ENCODE assay signal across 9 cellular contexts in the genomic region with DNA sequence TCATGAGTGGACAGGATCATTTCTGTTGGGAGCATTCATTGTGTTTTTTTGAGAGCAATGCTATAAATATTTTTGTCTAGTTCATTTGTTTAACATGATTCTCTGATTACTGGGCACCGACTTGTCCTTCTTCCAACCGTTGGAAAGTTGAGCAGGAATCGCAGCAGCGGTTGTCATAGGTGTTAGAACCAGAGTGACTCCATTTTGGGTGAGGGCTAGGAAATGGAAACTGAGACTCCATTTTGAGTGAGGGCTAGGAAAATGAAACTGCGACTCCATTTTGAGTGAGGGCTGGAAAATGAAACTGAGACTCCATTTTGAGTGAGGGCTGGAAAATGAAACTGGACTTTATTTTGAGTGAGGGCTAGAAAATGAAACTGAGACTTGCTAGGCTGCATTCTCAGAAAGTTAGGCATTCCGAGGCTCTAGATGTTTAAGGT.
DNase-seq lines count a peak whose midpoint lies in the region; ATAC-seq, FAIRE-seq and TF ChIP-seq lines count a peak whose summit lies in the region.
"Had no signal": no experiment of that assay in that cellular context is flagged by ENCODE, and none has a peak within 500 bp of the region (broad histone marks: within the 10 kb centered on the region; RNA-seq: fewer than 3 reads in every experiment).

No MANE protein-coding gene starts in this region.

- no peak overlapping the region for H3K27ac Mint-ChIP-seq in neural progenitor cell

- TF ChIP-seq EP300 in HepG2 (IDR thresholded peaks at IDR 0.05; ENCODE audit: low read depth in 2 of 2, low read length in 2 of 2) (no peak), HepG2 (CRISPR knock-in tag; IDR thresholded peaks at IDR 0.05; ENCODE audit: borderline replicate concordance) (no peak)

- CTCF ChIA-PET in HepG2 (lab: Yijun Ruan, JAX; ENCODE audit: low intra/inter-chr PET ratio, low total read pairs), result no interaction called here

- H3K27ac ChIP-seq in HepG2 (ENCODE audit: extremely low read length, insufficient read depth, low read length), result no peak overlapping the region
- no peak overlapping the region for H3K27ac ChIP-seq in neural progenitor cell

- TF ChIP-seq RAD21 in HepG2 (CRISPR knock-in tag; IDR thresholded peaks at IDR 0.05), result no peak

- ATAC-seq in GM18867 (IDR thresholded peaks at IDR 0.05; ENCODE audit: unreplicated experiment) (peak; percentile 96), HG02938 (IDR thresholded peaks at IDR 0.05; ENCODE audit: unreplicated experiment) (peak; percentile 97), HepG2 (no peak)

- H3K4me1 ChIP-seq in HepG2 (ENCODE audit: insufficient read depth, low read length) (no peaks in the 10 kb centered on the region), neural progenitor cell (peaks cover 2% of the 10 kb centered on the region)

- H3F3A ChIP-seq in neural progenitor cell (ENCODE audit: low read depth), result no peaks in the 10 kb centered on the region

- H3K9me3 ChIP-seq in HepG2 (ENCODE audit: low read length) (no peaks in the 10 kb centered on the region), neural progenitor cell (ENCODE audit: low read depth) (no peaks in the 10 kb centered on the region)

- H3K79me2 ChIP-seq in HepG2 (ENCODE audit: insufficient read depth, low read length), result no peaks in the 10 kb centered on the region
- no peaks in the 10 kb centered on the region for H3K79me2 ChIP-seq in neural progenitor cell (ENCODE audit: low read depth)

- POLR2A ChIA-PET in HepG2 (lab: Yijun Ruan, JAX), result no interaction called here

- H3K4me3 ChIP-seq in HepG2 (replicated peaks in 1 of 3; ENCODE audit: insufficient read depth in 1 of 3, low read depth in 2 of 3, low read length in 3 of 3) (no peak overlapping the region), neural progenitor cell (no peak overlapping the region)
- H3K4me3 ChIP-seq: cardiac muscle cell had no signal

- intact Hi-C loops in HepG2 (cut with micrococcal nuclease; ENCODE audit: unreplicated experiment), result no loop called here

- H3K4me1 Mint-ChIP-seq in neural progenitor cell, result no peaks in the 10 kb centered on the region

- H3K4me2 ChIP-seq in HepG2 (ENCODE audit: low read depth, low read length), result no peak overlapping the region; the same call in 1 of the 2 replicates
- no peak overlapping the region for H3K4me2 ChIP-seq in neural progenitor cell

- no peaks in the 10 kb centered on the region for H3K9me3 Mint-ChIP-seq in neural progenitor cell

- DNase-seq in RPMI7951 (ENCODE audit: low read depth), result peak; percentile 60
- peak; percentile 24 for DNase-seq in HepG2 (ENCODE audit: low spot score)
- DNase-seq in NCI-H2107 treated with DMSO at 0.1 percent for 48 hours (lab: John Stamatoyannopoulos, UW; ENCODE audit: unreplicated experiment), result no peak
- DNase-seq in neural progenitor cell (ENCODE audit: low spot score), result no peak
- DNase-seq in NCI-H2171 treated with DMSO at 0.1 percent for 48 hours (lab: John Stamatoyannopoulos, UW), result no peak

- H2AFZ ChIP-seq in HepG2 (ENCODE audit: low read length), result no peak overlapping the region
- H2AFZ ChIP-seq in neural progenitor cell (replicated peaks), result no peak overlapping the region

- H3K27me3 ChIP-seq in HepG2 (ENCODE audit: control insufficient read depth in 1 of 2, insufficient read depth in 2 of 2, low read length in 2 of 2) (no peaks in the 10 kb centered on the region), neural progenitor cell (no peaks in the 10 kb centered on the region)
- H3K27me3 ChIP-seq: cardiac muscle cell had no signal

- no peak overlapping the region for H3K4me3 Mint-ChIP-seq in neural progenitor cell

- TF ChIP-seq CTCF in HepG2 (CRISPR knock-in tag; IDR thresholded peaks at IDR 0.05) (no peak), neural progenitor cell (IDR thresholded peaks at IDR 0.05) (no peak)

- no TSS peak for BruUV-seq in HepG2 (replicated peaks; lab: Mats Ljungman, UMichigan)

- H3K36me3 ChIP-seq in HepG2 (replicated peaks in 1 of 2; ENCODE audit: control insufficient read depth in 1 of 2, insufficient read depth in 2 of 2, low read length in 2 of 2) (no peaks in the 10 kb centered on the region), neural progenitor cell (no peaks in the 10 kb centered on the region)
- H3K36me3 ChIP-seq: cardiac muscle cell had no signal

- 27% methylated on average over 6 of the region's 6 CpGs for WGBS in HepG2 (ENCODE audit: low lambda C conversion rate)

- no peaks in the 10 kb centered on the region for H3K36me3 Mint-ChIP-seq in neural progenitor cell

- H3K9ac ChIP-seq in HepG2 (ENCODE audit: insufficient read depth, low read depth, low read length) (no peak overlapping the region), neural progenitor cell (no peak overlapping the region)

- in situ Hi-C loops in HepG2 (cut with HindIII; ENCODE audit: extremely low pct_ligation_motif_present, low pct_unique_long_range_greater_than_20kb), result no loop called here

- peak; percentile 71 for FAIRE-seq in A204.1 (lab: Jason Lieb, UNC)
- no peak for FAIRE-seq in HepG2 (lab: Jason Lieb, UNC)

- H4K20me1 ChIP-seq in HepG2 (ENCODE audit: insufficient read depth, low read length) (no peaks in the 10 kb centered on the region), neural progenitor cell (ENCODE audit: low read depth) (no peaks in the 10 kb centered on the region)

- no peak for TF ChIP-seq POLR2A in HepG2 (IDR thresholded peaks at IDR 0.05; ENCODE audit: insufficient read depth in 1 of 2, low read depth in 2 of 2, low read length in 2 of 2)

- peaks cover 4% of the 10 kb centered on the region for H3K27me3 Mint-ChIP-seq in neural progenitor cell (ENCODE audit: insufficient read depth, low read depth)

TF ChIP-seq in HepG2, 621 proteins besides CTCF, POLR2A, EP300 and RAD21:
- no peak for TF ChIP-seq PHF21A (CRISPR knock-in tag; IDR thresholded peaks at IDR 0.05)
- TF ChIP-seq KAT8 (CRISPR knock-in tag; IDR thresholded peaks at IDR 0.05), result peak; percentile 83
- TF ChIP-seq NKX3-1 (CRISPR knock-in tag; IDR thresholded peaks at IDR 0.05), result no peak
- no peak for TF ChIP-seq MED13 (CRISPR knock-in tag; IDR thresholded peaks at IDR 0.05)
- TF ChIP-seq HCFC1 (IDR thresholded peaks at IDR 0.05; ENCODE audit: low read depth, low read length), result peak; percentile 17; the same call in 1 of the 2 replicates
- TF ChIP-seq YY1 (IDR thresholded peaks at IDR 0.05; ENCODE audit: insufficient read depth, insufficient replicate concordance, low read depth, low read length), result peak; percentile 82
- TF ChIP-seq SNRNP70 (IDR thresholded peaks at IDR 0.05; ENCODE audit: low read depth, low read length), result no peak
- TF ChIP-seq EHMT2 (IDR thresholded peaks at IDR 0.05; ENCODE audit: borderline replicate concordance, low read depth, low read length), result 0 out of 2 replicates have a peak, but pooled peaks have one; percentile 44

Comparison
In these comparisons a context has a peak if more than half of its experiments do, and no peak if none do; other contexts are left out.
1. DNase-seq: peak in RPMI7951 (single experiment) and HepG2 (single experiment); none in NCI-H2107 treated with DMSO at 0.1 percent for 48 hours (single experiment), neural progenitor cell (single experiment) and NCI-H2171 treated with DMSO at 0.1 percent for 48 hours (single experiment).